In genomic region chr3:75075158-75075557, GRCh38 we compare ENCODE assay signal across 32 cellular contexts.
DNase-seq lines count a peak whose midpoint lies in the region; ATAC-seq, FAIRE-seq and TF ChIP-seq lines count a peak whose summit lies in the region.
"Had no signal": no experiment of that assay in that cellular context is flagged by ENCODE, and none has a peak within 500 bp of the region (broad histone marks: within the 10 kb centered on the region; RNA-seq: fewer than 3 reads in every experiment).

No MANE protein-coding gene starts in this region.

- no peak overlapping the region for H2AK9ac ChIP-seq in IMR-90 (replicated peaks; ENCODE audit: low read depth, low read length, poor library complexity)

- H4K20me1 ChIP-seq in HepG2 (ENCODE audit: insufficient read depth, low read length) (no peaks in the 10 kb centered on the region), IMR-90 (ENCODE audit: insufficient read depth, low read length) (no peaks in the 10 kb centered on the region)
- H4K20me1 ChIP-seq: BLaER1; BLaER1 treated with 17β-estradiol and CSF1 and Interleukin-3, amounts not matched to agents 10 nM and 100 nM had no signal

- POLR2A ChIA-PET in HepG2 (lab: Yijun Ruan, JAX) (no interaction called here), A549 (lab: Yijun Ruan, JAX) (no interaction called here), IMR-90 (lab: Charles Lee; ENCODE audit: unreplicated experiment) (no interaction called here)

- H3K14ac ChIP-seq in IMR-90 (replicated peaks; ENCODE audit: low read depth, low read length): no peak overlapping the region

- no peak for TF ChIP-seq RAD21 in HepG2 (CRISPR knock-in tag; IDR thresholded peaks at IDR 0.05)
- no peak for TF ChIP-seq RAD21 in A549 (conservative IDR thresholded peaks at IDR 0.05 in 1 of 2, IDR thresholded peaks at IDR 0.05 in 1 of 2)
- no peak for TF ChIP-seq RAD21 in IMR-90 (IDR thresholded peaks at IDR 0.05; ENCODE audit: low read length)

- no peak overlapping the region for H4K8ac ChIP-seq in IMR-90 (ENCODE audit: low read depth in 2 of 2, low read length in 2 of 2)

- no peak overlapping the region for H3K4me2 ChIP-seq in HepG2 (ENCODE audit: low read depth, low read length)
- H3K4me2 ChIP-seq in A549: no peak overlapping the region
- H3K4me2 ChIP-seq in IMR-90 (ENCODE audit: low read depth, low read length): no peak overlapping the region
- H3K4me2 ChIP-seq: BLaER1; BLaER1 treated with 17β-estradiol and CSF1 and Interleukin-3, amounts not matched to agents 10 nM and 100 nM had no signal

- TF ChIP-seq EP300 in HepG2 (IDR thresholded peaks at IDR 0.05; ENCODE audit: low read depth in 2 of 2, low read length in 2 of 2): no peak
- no peak for TF ChIP-seq EP300 in HepG2 (CRISPR knock-in tag; IDR thresholded peaks at IDR 0.05; ENCODE audit: borderline replicate concordance)
- TF ChIP-seq EP300 in A549 (IDR thresholded peaks at IDR 0.05): no peak

- no peak overlapping the region for H3K18ac ChIP-seq in IMR-90 (ENCODE audit: low read depth, low read length)

- no peak overlapping the region for H2AK5ac ChIP-seq in IMR-90 (ENCODE audit: low read depth, low read length)

- TF ChIP-seq CTCF in HepG2 (CRISPR knock-in tag; IDR thresholded peaks at IDR 0.05) (no peak), right lobe of liver (IDR thresholded peaks at IDR 0.05) (no peak), A549 (IDR thresholded peaks at IDR 0.05) (no peak), IMR-90 (conservative IDR thresholded peaks at IDR 0.05; ENCODE audit: low read depth, low read length) (no peak)

- no peak overlapping the region for H2BK5ac ChIP-seq in IMR-90 (ENCODE audit: low read depth, low read length, poor library complexity, severe bottlenecking)

- no peak overlapping the region for H3K27ac ChIP-seq in HepG2 (ENCODE audit: extremely low read length, insufficient read depth, low read length)
- no peak overlapping the region for H3K27ac ChIP-seq in right lobe of liver
- H3K27ac ChIP-seq in A549: no peak overlapping the region
- H3K27ac ChIP-seq in IMR-90 (ENCODE audit: insufficient read depth, low read length): no peak overlapping the region
- H3K27ac ChIP-seq: 22Rv1; BLaER1; BLaER1 treated with 17β-estradiol and CSF1 and Interleukin-3, amounts not matched to agents 10 nM and 100 nM; C4-2B had no signal

- no peak overlapping the region for H3K4ac ChIP-seq in IMR-90 (ENCODE audit: low read depth, low read length)

- no peaks in the 10 kb centered on the region for H3K9me1 ChIP-seq in IMR-90 (ENCODE audit: insufficient read depth, low read length)

- no peak overlapping the region for H3K23ac ChIP-seq in IMR-90 (ENCODE audit: low read depth, low read length)

- CTCF ChIA-PET in HepG2 (lab: Yijun Ruan, JAX; ENCODE audit: low intra/inter-chr PET ratio, low total read pairs) (no interaction called here), A549 (lab: Yijun Ruan, JAX) (no interaction called here), IMR-90 (lab: Yijun Ruan, JAX) (no interaction called here)

- DNase-seq in HepG2 (ENCODE audit: low spot score): no peak
- no peak for DNase-seq in right lobe of liver
- DNase-seq in A549 (ENCODE audit: low read depth in 1 of 2, low spot score in 1 of 2): no peak
- no peak for DNase-seq in IMR-90
- no peak for DNase-seq in NOMO-1 (lab: John Stamatoyannopoulos, UW; ENCODE audit: unreplicated experiment in 2 of 2)
- DNase-seq: 8988T; ACHN; AML-193; BE2C; C1 segment of cervical spinal cord; Caco-2; Calu3; CD4-positive, alpha-beta memory T cell; CD4-positive, alpha-beta T cell; CD4-positive, CD25-positive, alpha-beta regulatory T cell; CD8-positive, alpha-beta memory T cell; CD8-positive, alpha-beta T cell; COR-L47; DMS 273 treated with DMSO at 0.1 percent for 48 hours; DMS153; DMS53; DMS79; DMS79 treated with DMSO at 0.1 percent for 48 hours; DND-41; EL had no signal

- dilution Hi-C loops in IMR-90 (cut with HindIII; ENCODE audit: low sequenced_read_pairs, unreplicated experiment): no loop called here

- H4K91ac ChIP-seq in IMR-90 (ENCODE audit: insufficient read depth, low read depth, low read length): no peak overlapping the region

- no peak overlapping the region for H4K5ac ChIP-seq in IMR-90 (ENCODE audit: low read depth, low read length)

- no peak overlapping the region for H3K56ac ChIP-seq in IMR-90 (ENCODE audit: extremely low read depth, insufficient read depth, low read length)

- no peak overlapping the region for H2BK15ac ChIP-seq in IMR-90 (ENCODE audit: low read depth, low read length)

- no peak overlapping the region for H2BK20ac ChIP-seq in IMR-90 (ENCODE audit: low read depth, low read length)

- no peak overlapping the region for H2BK120ac ChIP-seq in IMR-90 (ENCODE audit: low read depth, low read length)

- 0 out of 2 replicates have a peak, but pooled peaks cover 8% of the 10 kb centered on the region for H3K9me3 ChIP-seq in HepG2 (ENCODE audit: low read length)
- no peaks in the 10 kb centered on the region for H3K9me3 ChIP-seq in right lobe of liver
- no peaks in the 10 kb centered on the region for H3K9me3 ChIP-seq in A549
- 0 out of 2 replicates have a peak, but pooled peaks cover 2% of the 10 kb centered on the region for H3K9me3 ChIP-seq in IMR-90 (ENCODE audit: control insufficient read depth, insufficient read depth, low read length)
- H3K9me3 ChIP-seq: BE2C, Caco-2 had no signal

- H3K36me3 ChIP-seq in HepG2 (replicated peaks in 1 of 2; ENCODE audit: control insufficient read depth in 1 of 2, insufficient read depth in 2 of 2, low read length in 2 of 2) (no peaks in the 10 kb centered on the region), right lobe of liver (no peaks in the 10 kb centered on the region), IMR-90 (ENCODE audit: control insufficient read depth, insufficient read depth, low read length) (no peaks in the 10 kb centered on the region)
- H3K36me3 ChIP-seq: BE2C; BLaER1; BLaER1 treated with 17β-estradiol and CSF1 and Interleukin-3, amounts not matched to agents 10 nM and 100 nM had no signal

- WGBS in HepG2 (ENCODE audit: low lambda C conversion rate): 47% methylated on average over 1 of the region's 1 CpG
- 81% methylated on average over 1 of the region's 1 CpG for WGBS in right lobe of liver (ENCODE audit: insufficient coverage, low coverage, low lambda C conversion rate, missing lambda C conversion rate)
- WGBS in A549 (ENCODE audit: missing lambda C conversion rate): 92% methylated on average over 1 of the region's 1 CpG
- WGBS in IMR-90 (ENCODE audit: extremely low coverage in 2 of 2, insufficient read length in 1 of 2), 2 experiments: no CpG with 5 or more reads among the region's 1 CpG

- FAIRE-seq in HepG2 (lab: Jason Lieb, UNC): no peak
- no peak for FAIRE-seq in A549 (lab: Jason Lieb, UNC)
- FAIRE-seq: A204.1, D721Med had no signal

- no peaks in the 10 kb centered on the region for H3K79me2 ChIP-seq in HepG2 (ENCODE audit: insufficient read depth, low read length)

- no peak overlapping the region for H3K4me3 ChIP-seq in HepG2 (replicated peaks in 1 of 3; ENCODE audit: insufficient read depth in 1 of 3, low read depth in 2 of 3, low read length in 3 of 3)
- H3K4me3 ChIP-seq in right lobe of liver: no peak overlapping the region
- no peak overlapping the region for H3K4me3 ChIP-seq in A549
- no peak overlapping the region for H3K4me3 ChIP-seq in IMR-90 (ENCODE audit: insufficient read depth, low read depth, low read length)
- H3K4me3 ChIP-seq: BLaER1; BLaER1 treated with 17β-estradiol and CSF1 and Interleukin-3, amounts not matched to agents 10 nM and 100 nM had no signal

- no peak for ATAC-seq in HepG2
- ATAC-seq in right lobe of liver: no peak
- ATAC-seq in A549: no peak
- no peak for ATAC-seq in IMR-90 (ENCODE audit: low read depth)
- ATAC-seq in HG03097 (IDR thresholded peaks at IDR 0.05; ENCODE audit: low FRiP score, unreplicated experiment): no peak
- ATAC-seq: CD8-positive, alpha-beta T cell had no signal

- no TSS peak for BruUV-seq in HepG2 (replicated peaks; lab: Mats Ljungman, UMichigan)
- BruUV-seq in IMR-90 (replicated peaks; lab: Mats Ljungman, UMichigan): no TSS peak

- H2AFZ ChIP-seq in HepG2 (ENCODE audit: low read length) (no peak overlapping the region), IMR-90 (replicated peaks; ENCODE audit: low read length, poor library complexity) (no peak overlapping the region)

- TF ChIP-seq POLR2A in HepG2 (IDR thresholded peaks at IDR 0.05; ENCODE audit: insufficient read depth in 1 of 2, low read depth in 2 of 2, low read length in 2 of 2): no peak
- no peak for TF ChIP-seq POLR2A in right lobe of liver (IDR thresholded peaks at IDR 0.05)
- no peak for TF ChIP-seq POLR2A in A549 (IDR thresholded peaks at IDR 0.05; ENCODE audit: low read length)
- no peak for TF ChIP-seq POLR2A in IMR-90 (IDR thresholded peaks at IDR 0.05; ENCODE audit: low read depth, low read length)

- H3K79me1 ChIP-seq in IMR-90 (ENCODE audit: low read depth in 1 of 2, low read length in 2 of 2): no peaks in the 10 kb centered on the region

- intact Hi-C loops in HepG2 (cut with micrococcal nuclease; ENCODE audit: unreplicated experiment) (no loop called here), right lobe of liver (cut with DNase I) (no loop called here), IMR-90 (cut with micrococcal nuclease) (no loop called here)

- H3K4me1 ChIP-seq in HepG2 (ENCODE audit: insufficient read depth, low read length) (no peaks in the 10 kb centered on the region), right lobe of liver (no peaks in the 10 kb centered on the region), A549 (no peaks in the 10 kb centered on the region), IMR-90 (ENCODE audit: control insufficient read depth, insufficient read depth, low read length) (no peaks in the 10 kb centered on the region)
- H3K4me1 ChIP-seq: BE2C; BLaER1; BLaER1 treated with 17β-estradiol and CSF1 and Interleukin-3, amounts not matched to agents 10 nM and 100 nM; Caco-2 had no signal

- H3K27me3 ChIP-seq in HepG2 (ENCODE audit: control insufficient read depth in 1 of 2, insufficient read depth in 2 of 2, low read length in 2 of 2): no peaks in the 10 kb centered on the region
- H3K27me3 ChIP-seq in right lobe of liver: no peaks in the 10 kb centered on the region
- no peaks in the 10 kb centered on the region for H3K27me3 ChIP-seq in IMR-90 (ENCODE audit: control insufficient read depth, insufficient read depth, low read length)
- H3K27me3 ChIP-seq: BE2C; BLaER1; BLaER1 treated with 17β-estradiol and CSF1 and Interleukin-3, amounts not matched to agents 10 nM and 100 nM had no signal

- in situ Hi-C loops in HepG2 (cut with HindIII; ENCODE audit: extremely low pct_ligation_motif_present, low pct_unique_long_range_greater_than_20kb): no loop called here
- in situ Hi-C loops in IMR-90 (cut with MboI; ENCODE audit: low sequenced_read_pairs): no loop called here

- H3K9ac ChIP-seq in HepG2 (ENCODE audit: insufficient read depth, low read depth, low read length) (no peak overlapping the region), IMR-90 (ENCODE audit: low read depth, low read length) (no peak overlapping the region)
- H3K9ac ChIP-seq: BLaER1; BLaER1 treated with 17β-estradiol and CSF1 and Interleukin-3, amounts not matched to agents 10 nM and 100 nM had no signal

TF ChIP-seq in HepG2, 621 proteins besides CTCF, POLR2A, EP300 and RAD21 (continues in another document):
- TF ChIP-seq NCOA5 (CRISPR knock-in tag; IDR thresholded peaks at IDR 0.05): no peak

TF ChIP-seq in A549, 52 proteins besides CTCF, POLR2A, EP300 and RAD21 (continues in another document):
- no peak for TF ChIP-seq EHF (CRISPR knock-in tag; IDR thresholded peaks at IDR 0.05)

TF ChIP-seq in IMR-90, 13 proteins besides CTCF, POLR2A, EP300 and RAD21:
- peak; percentile 70 for TF ChIP-seq MAFK (IDR thresholded peaks at IDR 0.05; ENCODE audit: low read depth, low read length)
- TF ChIP-seq CEBPB (IDR thresholded peaks at IDR 0.05; ENCODE audit: low read depth, low read length): no peak

Comparison
In these comparisons a context has a peak if more than half of its experiments do, and no peak if none do; other contexts are left out.
1. Of the 38 proteins assayed by ChIP-seq in both HepG2 and A549: peak only in HepG2: none; only in A549: none; in both: MAFK; in neither: 37.